Comparison of ENCODE assay signal across 11 cellular contexts in the genomic region with DNA sequence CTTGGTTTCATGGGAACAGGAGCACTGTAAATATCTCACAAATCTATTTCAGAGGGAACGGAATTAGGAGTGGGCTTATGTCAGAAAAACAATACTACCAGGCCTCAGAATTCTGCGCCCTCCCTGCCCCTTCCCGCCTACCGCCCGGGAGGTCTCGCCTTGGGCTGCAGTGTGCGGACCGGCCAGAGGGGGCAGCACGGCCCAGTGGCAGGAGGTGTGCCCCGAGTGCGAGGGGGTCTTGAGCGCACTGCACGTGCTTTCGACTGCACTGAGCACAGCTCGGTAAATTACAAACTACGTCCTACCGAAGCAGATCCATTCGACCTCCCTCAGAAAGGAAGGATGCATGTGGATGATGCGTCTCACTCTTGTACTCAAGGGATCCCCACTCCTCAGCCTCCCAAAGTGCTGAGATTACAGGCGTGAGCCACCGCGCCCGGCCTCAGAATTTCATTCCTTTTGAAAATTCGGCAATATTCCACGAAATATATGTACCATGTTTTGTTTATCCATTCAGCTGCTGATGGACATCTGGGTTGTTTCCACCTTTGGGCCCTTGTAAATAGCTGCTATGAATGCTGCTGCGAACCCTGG.
DNase-seq lines count a peak whose midpoint lies in the region; ATAC-seq and TF ChIP-seq lines count a peak whose summit lies in the region.
"Had no signal": no experiment of that assay in that cellular context is flagged by ENCODE, and none has a peak within 500 bp of the region (broad histone marks: within the 10 kb centered on the region; RNA-seq: fewer than 3 reads in every experiment).

No MANE protein-coding gene starts in this region.

- intact Hi-C loops in mucosa of descending colon (cut with DNase I, micrococcal nuclease) = no loop called here

- H3K27ac ChIP-seq in SK-N-SH (ENCODE audit: low read depth in 2 of 2, low read length in 1 of 2) = no peak overlapping the region
- H3K27ac ChIP-seq: pancreas had no signal

- H3K9ac ChIP-seq in SK-N-SH = no peak overlapping the region

- H3F3A ChIP-seq in SK-N-SH (replicated peaks; ENCODE audit: insufficient read depth) = no peaks in the 10 kb centered on the region

- DNase-seq in SK-N-SH = peak; percentile 59
- peak; percentile 19 for DNase-seq in HEK293T (ENCODE audit: extremely low spot score)
- DNase-seq in cardiac fibroblast (ENCODE audit: low read depth in 2 of 2) = no peak
- DNase-seq in neural crest cell (ENCODE audit: low read depth, low spot score) = peak; percentile 36
- DNase-seq in NCI-H1417 (lab: John Stamatoyannopoulos, UW) = no peak
- DNase-seq in mucosa of descending colon = no peak
- no peak for DNase-seq in NCI-H2107 treated with DMSO at 0.1 percent for 48 hours (lab: John Stamatoyannopoulos, UW; ENCODE audit: unreplicated experiment)
- DNase-seq: NK-92 treated with Interleukin-12 subunit alpha and Interleukin-12 subunit beta, amount 100 ng/mL, for 24 hours; pancreas had no signal

- no peaks in the 10 kb centered on the region; the same call in 1 of the 2 replicates for H3K27me3 ChIP-seq in SK-N-SH (ENCODE audit: insufficient read depth)

- peaks cover 11% of the 10 kb centered on the region for H3K27me3 Mint-ChIP-seq in neural crest cell (ENCODE audit: low read depth)

- H3K9me3 ChIP-seq in SK-N-SH = no peaks in the 10 kb centered on the region
- H3K9me3 ChIP-seq in mucosa of descending colon = no peaks in the 10 kb centered on the region
- H3K9me3 ChIP-seq: pancreas had no signal

- 92% methylated on average over 25 of the region's 26 CpGs for WGBS in SK-N-SH (ENCODE audit: low lambda C conversion rate)

- H3K4me1 ChIP-seq in SK-N-SH (ENCODE audit: control insufficient read depth in 1 of 2, insufficient read depth in 2 of 2, low read depth in 1 of 2, low read length in 1 of 2) (peaks cover 0 to 7% of the 10 kb centered on the region in 2 experiments; a peak in 1 of 4 replicates), mucosa of descending colon (ENCODE audit: low read depth) (no peaks in the 10 kb centered on the region)
- H3K4me1 ChIP-seq: pancreas had no signal

- H3K4me1 Mint-ChIP-seq in neural crest cell = no peaks in the 10 kb centered on the region
- H3K4me1 Mint-ChIP-seq: IgD-negative memory B cell had no signal

- no peak overlapping the region for H3K4me3 Mint-ChIP-seq in neural crest cell
- H3K4me3 Mint-ChIP-seq: IgD-negative memory B cell had no signal

- H3K4me2 ChIP-seq in SK-N-SH = no peak overlapping the region

- TF ChIP-seq CTCF in SK-N-SH (IDR thresholded peaks at IDR 0.05) (peak; percentile 47), cardiac fibroblast (IDR thresholded peaks at IDR 0.05; ENCODE audit: low read depth, low read length) (peak; percentile 58), neural crest cell (conservative IDR thresholded peaks at IDR 0.05) (peak; percentile 61), mucosa of descending colon (IDR thresholded peaks at IDR 0.05) (no peak)

- H3K36me3 ChIP-seq in SK-N-SH (replicated peaks in 1 of 2; ENCODE audit: control insufficient read depth in 1 of 2, insufficient read depth in 2 of 2, low read length in 1 of 2) (no peaks in the 10 kb centered on the region), mucosa of descending colon (ENCODE audit: low read depth) (no peaks in the 10 kb centered on the region)
- H3K36me3 ChIP-seq: pancreas had no signal

- H3K9me3 Mint-ChIP-seq in neural crest cell = peaks cover 5% of the 10 kb centered on the region

- CTCF ChIA-PET in SK-N-SH (lab: Yijun Ruan, JAX) (interaction anchor here (0.6 to 8.3 kb wide), 16 partner anchors 13 to 417 kb away, joined by 3 to 92 read pairs (median 4); a partner anchor contains a TSS), HEK293T (lab: Yijun Ruan, JAX) (interaction anchor here (1.3 kb wide), 1 partner anchor 301 kb away, joined by 4 read pairs; no protein-coding TSS in a partner anchor)

- no peak for TF ChIP-seq EP300 in SK-N-SH (IDR thresholded peaks at IDR 0.05; ENCODE audit: borderline replicate concordance in 1 of 2, low read depth in 1 of 2, low read length in 1 of 2)

- no peak overlapping the region for H3K4me3 ChIP-seq in SK-N-SH (ENCODE audit: low read depth in 2 of 2, low read length in 1 of 2)
- H3K4me3 ChIP-seq in cardiac fibroblast (replicated peaks in 1 of 2; ENCODE audit: low read depth in 2 of 2, low read length in 2 of 2) = no peak overlapping the region
- H3K4me3 ChIP-seq in mucosa of descending colon = no peak overlapping the region
- H3K4me3 ChIP-seq: pancreas had no signal

- ATAC-seq in SK-N-SH treated with all-trans-retinoic acid at 6 μM for 48 hours = no peak
- ATAC-seq in mucosa of descending colon = no peak

- POLR2A ChIA-PET in SK-N-SH (lab: Yijun Ruan, JAX) = no interaction called here
- POLR2A ChIA-PET in HEK293T (lab: Yijun Ruan, JAX) = no interaction called here

- H2AFZ ChIP-seq in SK-N-SH (ENCODE audit: low read depth) = no peak overlapping the region

- H3K27ac Mint-ChIP-seq in neural crest cell (ENCODE audit: unreplicated experiment) = no peak overlapping the region

- peak; percentile 6; the same call in 1 of the 2 replicates for TF ChIP-seq RAD21 in SK-N-SH (IDR thresholded peaks at IDR 0.05; ENCODE audit: low read length)

- H3K9me2 ChIP-seq in SK-N-SH = no peaks in the 10 kb centered on the region

- H3K36me3 Mint-ChIP-seq in neural crest cell (ENCODE audit: low read depth) = peaks cover 5% of the 10 kb centered on the region

- no peaks in the 10 kb centered on the region for H4K20me1 ChIP-seq in SK-N-SH (ENCODE audit: insufficient read depth)

- no peaks in the 10 kb centered on the region for H3K79me2 ChIP-seq in SK-N-SH (ENCODE audit: insufficient read depth)

TF ChIP-seq in SK-N-SH, 30 proteins besides CTCF, POLR2A, EP300 and RAD21 (continues in another document):
- no peak for TF ChIP-seq MEF2A (IDR thresholded peaks at IDR 0.05; ENCODE audit: borderline replicate concordance, low read depth)

TF ChIP-seq in SK-N-SH treated with all-trans-retinoic acid at 6 μM for 48 hours, 23 proteins besides CTCF, POLR2A, EP300 and RAD21 (continues in another document):
- no peak for TF ChIP-seq ESRRG (CRISPR knock-in tag; IDR thresholded peaks at IDR 0.05)
- TF ChIP-seq RARB (CRISPR knock-in tag; IDR thresholded peaks at IDR 0.05) = no peak
- no peak for TF ChIP-seq ZNF565 (CRISPR knock-in tag; conservative IDR thresholded peaks at IDR 0.05; ENCODE audit: low read depth)
- TF ChIP-seq, protein P1, sequence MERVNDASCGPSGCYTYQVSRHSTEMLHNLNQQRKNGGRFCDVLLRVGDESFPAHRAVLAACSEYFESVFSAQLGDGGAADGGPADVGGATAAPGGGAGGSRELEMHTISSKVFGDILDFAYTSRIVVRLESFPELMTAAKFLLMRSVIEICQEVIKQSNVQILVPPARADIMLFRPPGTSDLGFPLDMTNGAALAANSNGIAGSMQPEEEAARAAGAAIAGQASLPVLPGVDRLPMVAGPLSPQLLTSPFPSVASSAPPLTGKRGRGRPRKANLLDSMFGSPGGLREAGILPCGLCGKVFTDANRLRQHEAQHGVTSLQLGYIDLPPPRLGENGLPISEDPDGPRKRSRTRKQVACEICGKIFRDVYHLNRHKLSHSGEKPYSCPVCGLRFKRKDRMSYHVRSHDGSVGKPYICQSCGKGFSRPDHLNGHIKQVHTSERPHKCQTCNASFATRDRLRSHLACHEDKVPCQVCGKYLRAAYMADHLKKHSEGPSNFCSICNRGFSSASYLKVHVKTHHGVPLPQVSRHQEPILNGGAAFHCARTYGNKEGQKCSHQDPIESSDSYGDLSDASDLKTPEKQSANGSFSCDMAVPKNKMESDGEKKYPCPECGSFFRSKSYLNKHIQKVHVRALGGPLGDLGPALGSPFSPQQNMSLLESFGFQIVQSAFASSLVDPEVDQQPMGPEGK (CRISPR knock-in tag; IDR thresholded peaks at IDR 0.05; ENCODE audit: borderline replicate concordance) = no peak

TF ChIP-seq in HEK293T, 16 proteins besides CTCF, POLR2A, EP300 and RAD21:
- TF ChIP-seq SP1 (IDR thresholded peaks at IDR 0.05) (no peak), CTBP1 (IDR thresholded peaks at IDR 0.05; ENCODE audit: borderline replicate concordance) (no peak), LEF1 (IDR thresholded peaks at IDR 0.05; ENCODE audit: borderline replicate concordance) (no peak)

Comparison
In these comparisons a context has a peak if more than half of its experiments do, and no peak if none do; other contexts are left out.
1. DNase-seq: peak in SK-N-SH (single experiment), HEK293T (single experiment) and neural crest cell (single experiment); none in cardiac fibroblast (0 of 2), NCI-H1417 (0 of 3), mucosa of descending colon (0 of 3) and NCI-H2107 treated with DMSO at 0.1 percent for 48 hours (single experiment).